ENCODE assay signal across 2 cellular contexts in the genomic region with DNA sequence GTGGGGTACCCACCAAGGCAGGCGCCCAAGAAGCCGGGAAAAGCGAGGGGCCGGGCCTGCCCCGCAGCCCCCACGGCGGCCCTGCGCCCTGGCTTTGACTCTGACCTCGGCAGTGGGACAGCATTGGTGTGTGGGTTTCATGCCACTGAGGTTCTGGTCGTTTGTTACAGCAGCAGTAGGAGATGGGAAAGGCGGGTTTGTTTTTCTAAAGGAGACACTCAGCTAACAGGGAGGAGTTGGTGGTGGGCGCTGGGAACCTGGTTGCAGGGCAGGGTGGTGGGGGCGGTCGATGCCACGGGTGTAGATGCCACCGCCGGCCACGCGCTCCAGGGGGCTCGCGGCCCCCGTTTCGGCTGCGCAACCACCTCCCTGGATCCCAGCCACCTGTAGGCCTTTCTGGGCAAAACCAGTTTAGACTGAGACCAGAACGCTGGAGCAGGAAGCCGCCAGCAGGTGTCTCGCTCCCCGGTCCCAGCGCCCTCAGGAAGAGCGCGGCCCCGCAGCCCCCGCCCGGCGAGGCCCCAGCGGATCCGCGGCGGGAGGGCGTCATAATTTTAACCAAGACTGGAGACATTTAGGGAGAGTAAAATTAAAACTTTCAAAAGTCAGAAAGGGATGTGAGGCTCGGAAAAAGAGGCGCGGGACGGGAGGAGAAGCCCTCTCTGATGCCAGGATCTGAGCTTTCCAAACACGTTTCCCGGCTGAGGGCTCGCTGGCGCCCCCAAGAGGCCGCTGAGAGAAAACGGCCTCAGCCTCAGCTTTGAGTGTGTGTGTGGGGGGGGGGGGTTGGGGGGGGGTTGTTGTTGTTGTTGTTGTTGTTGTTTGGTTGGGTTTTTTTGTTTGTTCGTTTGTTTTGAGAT.
TF ChIP-seq lines count a peak whose summit lies in the region.

No MANE protein-coding gene starts in this region.

TF ChIP-seq in HEK293T, 16 proteins besides CTCF, POLR2A, EP300 and RAD21:
- TF ChIP-seq ELF4 (IDR thresholded peaks at IDR 0.05) (0 out of 2 replicates have a peak, but pooled peaks have one; percentile 35), L3MBTL2 (conservative IDR thresholded peaks at IDR 0.05) (peak; percentile 32; the same call in 1 of the 2 replicates), BHLHE40 (IDR thresholded peaks at IDR 0.05; ENCODE audit: borderline replicate concordance) (no peak)

TF ChIP-seq in GM12878, 131 proteins besides CTCF, POLR2A, EP300 and RAD21:
- TF ChIP-seq, protein P1, sequence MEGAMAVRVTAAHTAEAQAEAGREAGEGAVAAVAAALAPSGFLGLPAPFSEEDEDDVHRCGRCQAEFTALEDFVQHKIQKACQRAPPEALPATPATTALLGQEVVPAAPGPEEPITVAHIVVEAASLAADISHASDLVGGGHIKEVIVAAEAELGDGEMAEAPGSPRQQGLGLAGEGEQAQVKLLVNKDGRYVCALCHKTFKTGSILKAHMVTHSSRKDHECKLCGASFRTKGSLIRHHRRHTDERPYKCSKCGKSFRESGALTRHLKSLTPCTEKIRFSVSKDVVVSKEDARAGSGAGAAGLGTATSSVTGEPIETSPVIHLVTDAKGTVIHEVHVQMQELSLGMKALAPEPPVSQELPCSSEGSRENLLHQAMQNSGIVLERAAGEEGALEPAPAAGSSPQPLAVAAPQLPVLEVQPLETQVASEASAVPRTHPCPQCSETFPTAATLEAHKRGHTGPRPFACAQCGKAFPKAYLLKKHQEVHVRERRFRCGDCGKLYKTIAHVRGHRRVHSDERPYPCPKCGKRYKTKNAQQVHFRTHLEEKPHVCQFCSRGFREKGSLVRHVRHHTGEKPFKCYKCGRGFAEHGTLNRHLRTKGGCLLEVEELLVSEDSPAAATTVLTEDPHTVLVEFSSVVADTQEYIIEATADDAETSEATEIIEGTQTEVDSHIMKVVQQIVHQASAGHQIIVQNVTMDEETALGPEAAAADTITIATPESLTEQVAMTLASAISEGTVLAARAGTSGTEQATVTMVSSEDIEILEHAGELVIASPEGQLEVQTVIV (IDR thresholded peaks at IDR 0.05; ENCODE audit: borderline replicate concordance, partially characterized antibody), result no peak
- peak; percentile 64 for TF ChIP-seq IKZF1 (conservative IDR thresholded peaks at IDR 0.05)
- peak; percentile 40 to 48; a peak in 2 of 4 replicates for TF ChIP-seq IKZF2 (IDR thresholded peaks at IDR 0.05)
- TF ChIP-seq SMC3 (IDR thresholded peaks at IDR 0.05; ENCODE audit: borderline replicate concordance, low read length), result peak; percentile 30
- no peak for TF ChIP-seq SMARCA5 (IDR thresholded peaks at IDR 0.05)
- peak; percentile 36; the same call in 1 of the 2 replicates for TF ChIP-seq RB1 (IDR thresholded peaks at IDR 0.05; ENCODE audit: borderline replicate concordance)
- no peak for TF ChIP-seq MYB (IDR thresholded peaks at IDR 0.05; ENCODE audit: borderline replicate concordance, low read depth, low read length)
- TF ChIP-seq PAX5 (IDR thresholded peaks at IDR 0.05; ENCODE audit: borderline replicate concordance, low read depth, low read length), result no peak
- 0 out of 2 replicates have a peak, but pooled peaks have one; percentile 3 for TF ChIP-seq BCL11A (IDR thresholded peaks at IDR 0.05; ENCODE audit: low read depth, low read length)
- no peak for TF ChIP-seq NFXL1 (IDR thresholded peaks at IDR 0.05; ENCODE audit: borderline replicate concordance)
- TF ChIP-seq STAT1 (conservative IDR thresholded peaks at IDR 0.05), result no peak
- 0 out of 2 replicates have a peak, but pooled peaks have one; percentile 10 for TF ChIP-seq TCF3 (IDR thresholded peaks at IDR 0.05; ENCODE audit: borderline replicate concordance, insufficient read depth, low read depth, low read length)
